Comparison of ENCODE assay signal across 20 cellular contexts in the genomic region with DNA sequence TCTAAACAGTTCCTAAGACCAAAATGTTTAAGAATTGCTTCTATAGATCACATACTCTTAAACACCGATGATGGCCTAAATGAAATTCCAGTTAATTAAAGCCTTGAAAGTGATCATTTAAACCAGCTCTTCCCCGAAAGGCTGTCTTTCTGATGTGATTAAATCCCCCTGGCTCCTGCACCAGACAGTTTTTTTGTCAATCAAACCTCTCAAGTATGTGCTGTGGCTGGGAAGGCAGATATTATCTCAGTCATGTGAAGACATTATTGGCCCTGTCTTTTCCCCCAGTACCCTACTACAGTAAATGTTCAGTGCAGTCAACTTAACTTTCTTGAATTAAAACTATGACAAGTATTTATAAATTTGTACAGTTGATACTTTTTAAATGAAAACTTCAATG.
"Had no signal": no experiment of that assay in that cellular context is flagged by ENCODE, and none has a peak within 500 bp of the region (broad histone marks: within the 10 kb centered on the region; RNA-seq: fewer than 3 reads in every experiment).

No MANE protein-coding gene starts in this region.

- H3K36me3 ChIP-seq: upper lobe of right lung had no signal

- H3K36me3 Mint-ChIP-seq: activated naive CD4-positive, alpha-beta T cell treated with anti-CD3 and anti-CD28 coated beads, Interleukin-2, amount 10 ng/mL, durations not matched to agents 7 days and 5 days; immature natural killer cell; natural killer cell had no signal

- H3K4me1 ChIP-seq: upper lobe of right lung had no signal

- H3K9me3 Mint-ChIP-seq: activated CD4-positive, alpha-beta T cell treated with anti-CD3 and anti-CD28 coated beads, Interleukin-2, amount 10 ng/mL, durations not matched to agents 24 days and 14 days; activated naive CD4-positive, alpha-beta T cell treated with anti-CD3 and anti-CD28 coated beads, Interleukin-2, amount 10 ng/mL, durations not matched to agents 7 days and 5 days; activated naive CD8-positive, alpha-beta T cell treated with anti-CD3 and anti-CD28 coated beads, Interleukin-2, amount 50 U/mL, for 24 hours; central memory CD8-positive, alpha-beta T cell; natural killer cell; T-helper 2 cell treated with Interferon-gamma antibody and Interleukin-4, amounts not matched to agents 5 μg/mL and 100 μg/mL, for 36 hours had no signal

- H3K27me3 ChIP-seq: upper lobe of right lung had no signal

- H3K4me3 ChIP-seq: upper lobe of right lung had no signal

- H3K27ac ChIP-seq: upper lobe of right lung had no signal

- H3K9me3 ChIP-seq: upper lobe of right lung had no signal

- H3K4me1 Mint-ChIP-seq: activated B cell treated with CpG ODN at 0.5 μM for 24 hours; activated CD4-positive, alpha-beta T cell treated with anti-CD3 and anti-CD28 coated beads, Interleukin-2, amount 10 ng/mL, durations not matched to agents 24 days and 14 days; activated naive CD4-positive, alpha-beta T cell treated with anti-CD3 and anti-CD28 coated beads, Interleukin-2, amount 10 ng/mL, durations not matched to agents 7 days and 5 days; activated naive CD8-positive, alpha-beta T cell treated with anti-CD3 and anti-CD28 coated beads, Interleukin-2, amount 50 U/mL, for 24 hours; central memory CD8-positive, alpha-beta T cell; immature natural killer cell; natural killer cell had no signal

- DNase-seq: activated B cell treated with CpG ODN at 0.5 μM for 24 hours; activated CD4-positive, alpha-beta T cell treated with anti-CD3 and anti-CD28 coated beads, Interleukin-2, amount 10 ng/mL, durations not matched to agents 24 days and 14 days; activated CD8-positive, alpha-beta T cell treated with anti-CD3 and anti-CD28 coated beads, Interleukin-2, amount 10 ng/mL, durations not matched to agents 7 days and 5 days; activated effector memory CD4-positive, alpha-beta T cell treated with Interleukin-2 at 50 U/mL for 16 hours; activated naive CD4-positive, alpha-beta T cell treated with anti-CD3 and anti-CD28 coated beads, Interleukin-2, amount 10 ng/mL, durations not matched to agents 7 days and 5 days; activated naive CD8-positive, alpha-beta T cell treated with anti-CD3 and anti-CD28 coated beads, Interleukin-2, amount 50 U/mL, for 24 hours; activated T-cell treated with anti-CD3 and anti-CD28 coated beads, Interleukin-2, amount 50 U/mL, for 48 hours; anterior cingulate cortex; cortex of kidney; immature natural killer cell; mesenchymal stem cell; natural killer cell; retina; stimulated activated CD4-positive, alpha-beta T cell treated with anti-CD3 and anti-CD28 coated beads, Interleukin-12 subunit alpha, Interleukin-12 subunit beta, amount 100 ng/mL, for 4 hours; stimulated activated CD4-positive, alpha-beta T cell treated with anti-CD3 and anti-CD28 coated beads, Interleukin-1b, Interleukin-23, amount 100 ng/mL, for 48 hours; stimulated activated CD8-positive, alpha-beta memory T cell treated with anti-CD3 and anti-CD28 coated beads, Interleukin-4, amount 100 ng/mL, for 48 hours; stimulated activated naive CD4-positive, alpha-beta T cell; upper lobe of right lung had no signal

- H3K4me3 Mint-ChIP-seq: activated B cell treated with CpG ODN at 0.5 μM for 24 hours; activated CD4-positive, alpha-beta T cell treated with anti-CD3 and anti-CD28 coated beads, Interleukin-2, amount 10 ng/mL, durations not matched to agents 24 days and 14 days; activated CD8-positive, alpha-beta T cell treated with anti-CD3 and anti-CD28 coated beads, Interleukin-2, amount 10 ng/mL, durations not matched to agents 7 days and 5 days; activated naive CD4-positive, alpha-beta T cell treated with anti-CD3 and anti-CD28 coated beads, Interleukin-2, amount 10 ng/mL, durations not matched to agents 7 days and 5 days; activated naive CD8-positive, alpha-beta T cell treated with anti-CD3 and anti-CD28 coated beads, Interleukin-2, amount 50 U/mL, for 24 hours; central memory CD8-positive, alpha-beta T cell; immature natural killer cell; natural killer cell; T-helper 2 cell treated with Interferon-gamma antibody and Interleukin-4, amounts not matched to agents 5 μg/mL and 100 μg/mL, for 36 hours had no signal

- H3K27ac Mint-ChIP-seq: activated B cell treated with CpG ODN at 0.5 μM for 24 hours; activated CD4-positive, alpha-beta T cell treated with anti-CD3 and anti-CD28 coated beads, Interleukin-2, amount 10 ng/mL, durations not matched to agents 24 days and 14 days; activated CD8-positive, alpha-beta T cell treated with anti-CD3 and anti-CD28 coated beads, Interleukin-2, amount 10 ng/mL, durations not matched to agents 7 days and 5 days; activated naive CD4-positive, alpha-beta T cell treated with anti-CD3 and anti-CD28 coated beads, Interleukin-2, amount 10 ng/mL, durations not matched to agents 7 days and 5 days; activated naive CD8-positive, alpha-beta T cell treated with anti-CD3 and anti-CD28 coated beads, Interleukin-2, amount 50 U/mL, for 24 hours; immature natural killer cell; natural killer cell; T-helper 2 cell treated with Interferon-gamma antibody and Interleukin-4, amounts not matched to agents 5 μg/mL and 100 μg/mL, for 36 hours had no signal
